8 cellular contexts compared by ENCODE assay signal in the genomic region with DNA sequence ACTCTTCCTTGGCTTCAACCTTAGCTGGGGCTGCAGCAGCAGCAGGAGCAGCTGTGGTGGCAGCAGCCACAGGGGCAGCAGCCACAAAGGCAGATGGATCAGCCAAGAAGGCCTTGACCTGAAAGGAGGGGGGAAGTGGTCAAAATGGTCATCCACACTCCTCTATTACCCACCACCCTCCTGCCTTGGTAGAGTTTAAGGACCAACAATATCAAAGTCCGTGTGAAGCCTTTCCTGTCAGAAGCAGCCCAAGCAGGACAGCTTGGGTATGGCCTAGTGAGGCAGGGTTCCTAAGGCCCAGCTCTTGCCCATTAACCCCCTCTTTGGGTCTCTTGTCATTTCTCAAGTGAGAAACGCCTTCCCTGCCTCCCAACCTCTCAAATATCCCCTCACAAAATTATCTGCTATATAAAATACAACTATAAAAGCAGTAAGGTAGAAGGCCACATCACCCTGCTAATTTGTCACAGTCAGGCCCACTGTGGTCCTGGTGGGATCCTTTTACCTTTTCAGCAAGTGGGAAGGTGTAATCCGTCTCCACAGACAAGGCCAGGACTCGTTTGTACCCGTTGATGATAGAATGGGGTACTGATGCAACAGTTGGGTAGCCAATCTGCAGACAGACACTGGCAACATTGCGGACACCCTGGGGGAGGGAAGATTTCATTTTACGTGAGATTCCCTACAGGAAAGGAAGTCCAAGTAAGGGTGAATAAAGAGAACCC. TPM values are rescaled to one million over a fixed set of nuclear protein-coding genes. Genes with fewer than 3 reads are reported as not detected.
DNase-seq lines count a peak whose midpoint lies in the region; ATAC-seq, FAIRE-seq and TF ChIP-seq lines count a peak whose summit lies in the region.
"Not testable (repeated sequence)": the region's sequence is repeated elsewhere in the genome, so short reads cannot be mapped to it uniquely, and the experiment has no call there.

No MANE protein-coding gene starts in this region.

- in situ Hi-C loops in K562 (cut with MboI); HepG2 (cut with HindIII; ENCODE audit: extremely low pct_ligation_motif_present, low pct_unique_long_range_greater_than_20kb): not testable (repeated sequence)

- H3K27ac ChIP-seq in C4-2B (peak overlapping the region; percentile 12; the same call in 1 of the 2 replicates), RWPE2 (ENCODE audit: poor library complexity, severe bottlenecking) (peak overlapping the region; percentile 89), K562 (ENCODE audit: extremely low read depth, low read depth, low read length) (peak overlapping the region; percentile 96), smooth muscle cell (ENCODE audit: low read depth) (peak overlapping the region; percentile 88)
- not testable (repeated sequence) for H3K27ac ChIP-seq in HepG2 (ENCODE audit: extremely low read length, insufficient read depth, low read length)

- peak overlapping the region; percentile 100 for H3K4me3 ChIP-seq in MG63
- H3K4me3 ChIP-seq in RWPE2 (ENCODE audit: severe bottlenecking); HepG2 (replicated peaks in 1 of 3; ENCODE audit: insufficient read depth in 1 of 3, low read depth in 2 of 3, low read length in 3 of 3); smooth muscle cell: not testable (repeated sequence)
- H3K4me3 ChIP-seq in K562 = peak overlapping the region; percentile 84; the same call in 1 of the 2 replicates

- TF ChIP-seq POLR2A in GM19193 (IDR thresholded peaks at IDR 0.05; ENCODE audit: extremely low read depth, insufficient read depth, insufficient read length) = peak; percentile 8
- peak; percentile 62 for TF ChIP-seq POLR2A in K562 (conservative IDR thresholded peaks at IDR 0.05)
- TF ChIP-seq POLR2A in HepG2 (IDR thresholded peaks at IDR 0.05; ENCODE audit: insufficient read depth in 1 of 2, low read depth in 2 of 2, low read length in 2 of 2) = not testable (repeated sequence)

- H3K36me3 ChIP-seq in MG63 = peaks cover 69% of the 10 kb centered on the region
- peaks cover 60% of the 10 kb centered on the region for H3K36me3 ChIP-seq in RWPE2 (ENCODE audit: low read depth)
- peaks cover 60% of the 10 kb centered on the region for H3K36me3 ChIP-seq in K562 (ENCODE audit: control insufficient read depth, insufficient read depth, low read length)
- peaks cover 4 to 38% of the 10 kb centered on the region in 2 experiments for H3K36me3 ChIP-seq in HepG2 (replicated peaks in 1 of 2; ENCODE audit: control insufficient read depth in 1 of 2, insufficient read depth in 2 of 2, low read length in 2 of 2)
- H3K36me3 ChIP-seq in smooth muscle cell (ENCODE audit: low read depth) = not testable (repeated sequence)

- not testable (repeated sequence) for FAIRE-seq in K562 (lab: Jason Lieb, UNC); HepG2 (lab: Jason Lieb, UNC)

- peaks cover 35% of the 10 kb centered on the region for H4K20me1 ChIP-seq in K562 (replicated peaks; ENCODE audit: control insufficient read depth, insufficient read depth, low read length)
- peaks cover 32% of the 10 kb centered on the region for H4K20me1 ChIP-seq in HepG2 (ENCODE audit: insufficient read depth, low read length)
- peaks cover 50% of the 10 kb centered on the region for H4K20me1 ChIP-seq in smooth muscle cell (ENCODE audit: low read depth)

- CTCF ChIA-PET in K562 (lab: Yijun Ruan, JAX; ENCODE audit: low intra/inter-chr PET ratio); HepG2 (lab: Yijun Ruan, JAX; ENCODE audit: low intra/inter-chr PET ratio, low total read pairs): not testable (repeated sequence)

- ATAC-seq in RWPE2 (ENCODE audit: low read depth); K562; HepG2: not testable (repeated sequence)

- H3K9me1 ChIP-seq in K562 (ENCODE audit: control insufficient read depth, insufficient read depth, low read length) = not testable (repeated sequence)

- TF ChIP-seq RAD21 in K562 (CRISPR knock-in tag; conservative IDR thresholded peaks at IDR 0.05 in 1 of 2, IDR thresholded peaks at IDR 0.05 in 1 of 2); HepG2 (CRISPR knock-in tag; IDR thresholded peaks at IDR 0.05): not testable (repeated sequence)

- not testable (repeated sequence) for TF ChIP-seq EP300 in K562 (IDR thresholded peaks at IDR 0.05; ENCODE audit: low read length); HepG2 (IDR thresholded peaks at IDR 0.05; ENCODE audit: low read depth in 2 of 2, low read length in 2 of 2); HepG2 (CRISPR knock-in tag; IDR thresholded peaks at IDR 0.05; ENCODE audit: borderline replicate concordance)

- H2AFZ ChIP-seq in K562 (ENCODE audit: low read depth, low read length); HepG2 (ENCODE audit: low read length); smooth muscle cell (ENCODE audit: low read depth): not testable (repeated sequence)

- H3K4me2 ChIP-seq in K562 (ENCODE audit: insufficient read depth, low read length) = peak overlapping the region; percentile 100
- H3K4me2 ChIP-seq in HepG2 (ENCODE audit: low read depth, low read length) = peak overlapping the region; percentile 8
- not testable (repeated sequence) for H3K4me2 ChIP-seq in smooth muscle cell

- intact Hi-C loops in K562 (cut with micrococcal nuclease); HepG2 (cut with micrococcal nuclease; ENCODE audit: unreplicated experiment): not testable (repeated sequence)

- not testable (repeated sequence) for TF ChIP-seq CTCF in C4-2B (conservative IDR thresholded peaks at IDR 0.05); RWPE2 (IDR thresholded peaks at IDR 0.05; ENCODE audit: poor library complexity, severe bottlenecking); K562 (IDR thresholded peaks at IDR 0.05 in 2 of 3, conservative IDR thresholded peaks at IDR 0.05 in 1 of 3; ENCODE audit: insufficient read depth in 2 of 3, low read depth in 1 of 3, low read length in 3 of 3); HepG2 (CRISPR knock-in tag; IDR thresholded peaks at IDR 0.05); smooth muscle cell (IDR thresholded peaks at IDR 0.05; ENCODE audit: borderline replicate concordance, insufficient read depth, poor library complexity, severe bottlenecking)

- H3K4me1 ChIP-seq in RWPE2 (ENCODE audit: insufficient read depth, poor library complexity, severe bottlenecking) = peaks cover 18% of the 10 kb centered on the region
- peaks cover 15 to 35% of the 10 kb centered on the region in 2 experiments; a peak in 4 of 5 replicates for H3K4me1 ChIP-seq in K562 (replicated peaks in 1 of 2; ENCODE audit: control insufficient read depth in 2 of 2, insufficient read depth in 2 of 2, low read length in 2 of 2)
- H3K4me1 ChIP-seq in HepG2 (ENCODE audit: insufficient read depth, low read length) = peaks cover 61% of the 10 kb centered on the region
- peaks cover 26% of the 10 kb centered on the region for H3K4me1 ChIP-seq in smooth muscle cell (ENCODE audit: low read depth)

- H3K27me3 ChIP-seq in MG63; RWPE2 (ENCODE audit: insufficient read depth, poor library complexity, severe bottlenecking); K562 (ENCODE audit: control insufficient read depth in 2 of 2, insufficient read depth in 2 of 2, low read length in 2 of 2); HepG2 (ENCODE audit: control insufficient read depth in 1 of 2, insufficient read depth in 2 of 2, low read length in 2 of 2); smooth muscle cell (ENCODE audit: low read depth): not testable (repeated sequence)

- DNase-seq in MG63; RWPE2 (ENCODE audit: low spot score); HepG2 (ENCODE audit: low spot score); smooth muscle cell (lab: John Stamatoyannopoulos, UW; ENCODE audit: unreplicated experiment): not testable (repeated sequence)
- DNase-seq in activated CD8-positive, alpha-beta memory T cell treated with anti-CD3 and anti-CD28 coated beads, Interleukin-2, amount 50 U/mL, for 48 hours = peak; percentile 66
- DNase-seq in K562 (ENCODE audit: extremely low read depth in 1 of 4, low spot score in 3 of 4) = peak in 1 of 4 experiments; percentile 38

- peaks cover 16% of the 10 kb centered on the region for H3F3A ChIP-seq in smooth muscle cell (ENCODE audit: low read depth)

- 45% methylated on average over 7 of the region's 7 CpGs for WGBS in K562 (ENCODE audit: insufficient coverage, low coverage, missing lambda C conversion rate)
- WGBS in HepG2 (ENCODE audit: low lambda C conversion rate) = 74% methylated on average over 7 of the region's 7 CpGs
- 92% methylated on average over 7 of the region's 7 CpGs for WGBS in smooth muscle cell (ENCODE audit: low lambda C conversion rate)

- POLR2A ChIA-PET in K562 (lab: Yijun Ruan, JAX) (interaction anchor here (0.6 to 12.6 kb wide), 17 partner anchors 10 to 95 kb away, joined by 3 to 331 read pairs (median 6); a partner anchor contains a TSS), HepG2 (lab: Yijun Ruan, JAX) (interaction anchor here (0.8 to 7.9 kb wide), 8 partner anchors 11 to 94 kb away, joined by 3 to 115 read pairs (median 8); a partner anchor contains a TSS)

- H3K79me2 ChIP-seq in K562 (ENCODE audit: control insufficient read depth, insufficient read depth, low read length) = peaks cover 94% of the 10 kb centered on the region
- H3K79me2 ChIP-seq in HepG2 (ENCODE audit: insufficient read depth, low read length) = peaks cover 63% of the 10 kb centered on the region
- peaks cover 71% of the 10 kb centered on the region for H3K79me2 ChIP-seq in smooth muscle cell (ENCODE audit: low read depth)

- not testable (repeated sequence) for H3K9me3 ChIP-seq in MG63; RWPE2 (ENCODE audit: severe bottlenecking); K562 (replicated peaks; ENCODE audit: control insufficient read depth, insufficient read depth, low read depth, low read length); HepG2 (ENCODE audit: low read length); smooth muscle cell (replicated peaks; ENCODE audit: low read depth)

- TSS peak; percentile 4 for BruUV-seq in K562 (replicated peaks; lab: Mats Ljungman, UMichigan)
- not testable (repeated sequence) for BruUV-seq in HepG2 (replicated peaks; lab: Mats Ljungman, UMichigan)

- peak overlapping the region; percentile 21 to 78; a peak in 3 of 4 replicates for H3K9ac ChIP-seq in K562 (ENCODE audit: insufficient read depth in 1 of 2, low read depth in 2 of 2, low read length in 2 of 2)
- H3K9ac ChIP-seq in HepG2 (ENCODE audit: insufficient read depth, low read depth, low read length); smooth muscle cell (ENCODE audit: low read depth): not testable (repeated sequence)

RNA-seq across cellular contexts. Expression of a gene that starts 2.5 kb away (rescaled TPM):
- 39.6 and 76.8 TPM in 2 replicates for total RNA-seq in MG63 (2014; rRNA removed; shearing (Covaris generic); ENCODE audit: low replicate concordance)
- total RNA-seq in K562 (2011; cell fraction: chromatin; rRNA removed; ENCODE audit: low replicate concordance) = 689 and 1,391 TPM in 2 replicates
- 533 and 578 TPM in 2 replicates for total RNA-seq in K562 (2011; cell fraction: nucleolus; rRNA removed)
- 336 and 477 TPM in 2 replicates for total RNA-seq in K562 (2011; cell fraction: nucleoplasm; rRNA removed)
- total RNA-seq in K562 (2014; rRNA removed) (96.4 and 124 TPM in 2 replicates), K562 (2014; rRNA removed; fragmentation: Illumina TruSeq; extraction: Trizol) (48.2 and 49.7 TPM in 2 replicates), K562 (2015; rRNA removed; fragmentation: Illumina TruSeq; extraction: Trizol) (51.5 and 54.4 TPM in 2 replicates), K562 (2021) (172 and 190 TPM in 2 replicates), HepG2 (2016; rRNA removed; fragmentation: Illumina TruSeq; extraction: Trizol) (66.7 and 83.0 TPM in 2 replicates), smooth muscle cell (40.4 and 44.3 TPM in 2 replicates)
- polyA plus RNA-seq in K562 (2011; rRNA removed) (51.7 and 78.4 TPM in 2 replicates), K562 (2014; fragmentation: Illumina TruSeq; extraction: Trizol) (81.4 and 108 TPM in 2 replicates), K562 (2014; fragmentation: Nextera tagmentation; extraction: Ambion mirVana) (10 to 100 TPM; 11.9 to 18.2 TPM), K562 (2014; rRNA removed) (78.4 and 94.0 TPM in 2 replicates), HepG2 (2011; rRNA removed) (55.3 and 58.2 TPM in 2 replicates), smooth muscle cell (31.6 and 35.9 TPM in 2 replicates)
- 52.9 and 58.6 TPM in 2 replicates for polyA plus RNA-seq in K562 (2011; cell fraction: cytosol; rRNA removed)
- 319 and 415 TPM in 2 replicates for polyA plus RNA-seq in K562 (2011; cell fraction: nucleus; rRNA removed)
- polyA plus RNA-seq in K562 (2012) = 82.4 and 85.4 TPM in 2 replicates
- polyA minus RNA-seq in K562 (2011; rRNA and poly(A)+ RNA removed) = 168 and 179 TPM in 2 replicates
- 131 and 132 TPM in 2 replicates for polyA minus RNA-seq in K562 (2011; cell fraction: cytosol; rRNA and poly(A)+ RNA removed)
- 176 and 241 TPM in 2 replicates for polyA minus RNA-seq in K562 (2011; cell fraction: nucleus; rRNA and poly(A)+ RNA removed)
- 59.7 and 67.2 TPM in 2 replicates for total RNA-seq in HepG2 (2016; cell fraction: cytosol; rRNA removed; fragmentation: Illumina TruSeq; extraction: Trizol; ENCODE audit: low read depth)
- 56.9 and 87.0 TPM in 2 replicates for total RNA-seq in HepG2 (2016; cell fraction: insoluble cytoplasmic fraction; rRNA removed; fragmentation: Illumina TruSeq; extraction: Trizol)
- total RNA-seq in HepG2 (2016; cell fraction: membrane; rRNA removed; fragmentation: Illumina TruSeq; extraction: Trizol) = 19.6 and 22.1 TPM in 2 replicates
- 125 and 128 TPM in 2 replicates for total RNA-seq in HepG2 (2016; cell fraction: nucleus; rRNA removed; fragmentation: Illumina TruSeq; extraction: Trizol)
- 20.5 and 25.6 TPM in 2 replicates for polyA plus RNA-seq in HepG2 (2011; cell fraction: cytosol; rRNA removed)
- polyA plus RNA-seq in HepG2 (2011; cell fraction: nucleus; rRNA removed) = 394 and 725 TPM in 2 replicates
- 47.0 and 60.6 TPM in 2 replicates for polyA plus RNA-seq in HepG2 (2012)
- polyA plus RNA-seq in HepG2 (2016; cell fraction: cytosol; fragmentation: Illumina TruSeq; extraction: Trizol; ENCODE audit: low read depth) = 1.8 and 2.1 TPM in 2 replicates
- 33.5 and 45.5 TPM in 2 replicates for polyA plus RNA-seq in HepG2 (2016; cell fraction: insoluble cytoplasmic fraction; fragmentation: Illumina TruSeq; extraction: Trizol; ENCODE audit: low read depth)
- polyA plus RNA-seq in HepG2 (2016; cell fraction: membrane; fragmentation: Illumina TruSeq; extraction: Trizol; ENCODE audit: low read depth) = 4.1 and 5.4 TPM in 2 replicates
- polyA plus RNA-seq in HepG2 (2016; cell fraction: nucleus; fragmentation: Illumina TruSeq; extraction: Trizol; ENCODE audit: insufficient read depth, low read depth) = 177 and 198 TPM in 2 replicates
- polyA minus RNA-seq in HepG2 (2011; rRNA and poly(A)+ RNA removed; ENCODE audit: low replicate concordance) = 204 and 255 TPM in 2 replicates
- 59.8 and 61.6 TPM in 2 replicates for polyA minus RNA-seq in HepG2 (2011; cell fraction: cytosol; rRNA and poly(A)+ RNA removed)
- 229 and 237 TPM in 2 replicates for polyA minus RNA-seq in HepG2 (2011; cell fraction: nucleus; rRNA and poly(A)+ RNA removed)

RNA-seq across cellular contexts. Expression of a gene that starts 3.9 kb away (rescaled TPM):
- total RNA-seq in MG63 (2014; rRNA removed; shearing (Covaris generic); ENCODE audit: low replicate concordance) = 5,975 and 7,875 TPM in 2 replicates
- total RNA-seq in K562 (2011; cell fraction: chromatin; rRNA removed; ENCODE audit: low replicate concordance) = 1,112 and 2,318 TPM in 2 replicates
- total RNA-seq in K562 (2011; cell fraction: nucleolus; rRNA removed) = 2,659 and 3,037 TPM in 2 replicates
- total RNA-seq in K562 (2011; cell fraction: nucleoplasm; rRNA removed) = 2,953 and 5,147 TPM in 2 replicates
- total RNA-seq in K562 (2014; rRNA removed) (4,900 and 6,436 TPM in 2 replicates), K562 (2014; rRNA removed; fragmentation: Illumina TruSeq; extraction: Trizol) (3,191 and 3,833 TPM in 2 replicates), K562 (2015; rRNA removed; fragmentation: Illumina TruSeq; extraction: Trizol) (3,802 and 3,820 TPM in 2 replicates), K562 (2021) (3,845 and 4,075 TPM in 2 replicates), HepG2 (2016; rRNA removed; fragmentation: Illumina TruSeq; extraction: Trizol) (2,915 and 3,025 TPM in 2 replicates), smooth muscle cell (2,989 and 3,138 TPM in 2 replicates)
- polyA plus RNA-seq in K562 (2011; rRNA removed) (7,931 and 10,886 TPM in 2 replicates), K562 (2014; fragmentation: Illumina TruSeq; extraction: Trizol) (5,372 and 5,510 TPM in 2 replicates), K562 (2014; fragmentation: Nextera tagmentation; extraction: Ambion mirVana) (1,000 to 10,000 TPM; 6,875 to 7,674 TPM), K562 (2014; rRNA removed) (6,483 and 6,682 TPM in 2 replicates), HepG2 (2011; rRNA removed) (5,570 and 6,229 TPM in 2 replicates), smooth muscle cell (1,054 and 1,106 TPM in 2 replicates)
- polyA plus RNA-seq in K562 (2011; cell fraction: cytosol; rRNA removed) = 11,423 and 15,718 TPM in 2 replicates
- polyA plus RNA-seq in K562 (2011; cell fraction: nucleus; rRNA removed) = 3,653 and 4,979 TPM in 2 replicates
- polyA plus RNA-seq in K562 (2012) = 4,990 and 8,357 TPM in 2 replicates
- polyA minus RNA-seq in K562 (2011; rRNA and poly(A)+ RNA removed) = 5,001 and 5,431 TPM in 2 replicates
- polyA minus RNA-seq in K562 (2011; cell fraction: cytosol; rRNA and poly(A)+ RNA removed) = 2,569 and 3,110 TPM in 2 replicates
- 738 and 1,257 TPM in 2 replicates for polyA minus RNA-seq in K562 (2011; cell fraction: nucleus; rRNA and poly(A)+ RNA removed)
- total RNA-seq in HepG2 (2016; cell fraction: cytosol; rRNA removed; fragmentation: Illumina TruSeq; extraction: Trizol; ENCODE audit: low read depth) = 12,942 and 14,844 TPM in 2 replicates
- total RNA-seq in HepG2 (2016; cell fraction: insoluble cytoplasmic fraction; rRNA removed; fragmentation: Illumina TruSeq; extraction: Trizol) = 2,993 and 3,024 TPM in 2 replicates
- 11,359 and 11,757 TPM in 2 replicates for total RNA-seq in HepG2 (2016; cell fraction: membrane; rRNA removed; fragmentation: Illumina TruSeq; extraction: Trizol)
- 1,126 and 1,259 TPM in 2 replicates for total RNA-seq in HepG2 (2016; cell fraction: nucleus; rRNA removed; fragmentation: Illumina TruSeq; extraction: Trizol)
- 8,040 and 9,457 TPM in 2 replicates for polyA plus RNA-seq in HepG2 (2011; cell fraction: cytosol; rRNA removed)
- 2,511 and 2,559 TPM in 2 replicates for polyA plus RNA-seq in HepG2 (2011; cell fraction: nucleus; rRNA removed)
- 2,582 and 3,579 TPM in 2 replicates for polyA plus RNA-seq in HepG2 (2012)
- polyA plus RNA-seq in HepG2 (2016; cell fraction: cytosol; fragmentation: Illumina TruSeq; extraction: Trizol; ENCODE audit: low read depth) = 15,203 and 16,637 TPM in 2 replicates
- 2,845 and 2,926 TPM in 2 replicates for polyA plus RNA-seq in HepG2 (2016; cell fraction: insoluble cytoplasmic fraction; fragmentation: Illumina TruSeq; extraction: Trizol; ENCODE audit: low read depth)
- 10,153 and 10,714 TPM in 2 replicates for polyA plus RNA-seq in HepG2 (2016; cell fraction: membrane; fragmentation: Illumina TruSeq; extraction: Trizol; ENCODE audit: low read depth)
- polyA plus RNA-seq in HepG2 (2016; cell fraction: nucleus; fragmentation: Illumina TruSeq; extraction: Trizol; ENCODE audit: insufficient read depth, low read depth) = 1,939 and 1,982 TPM in 2 replicates
- polyA minus RNA-seq in HepG2 (2011; rRNA and poly(A)+ RNA removed; ENCODE audit: low replicate concordance) = 4,147 and 6,586 TPM in 2 replicates
- 1,238 and 1,297 TPM in 2 replicates for polyA minus RNA-seq in HepG2 (2011; cell fraction: cytosol; rRNA and poly(A)+ RNA removed)
- 657 and 805 TPM in 2 replicates for polyA minus RNA-seq in HepG2 (2011; cell fraction: nucleus; rRNA and poly(A)+ RNA removed)
